In the genomic region with DNA sequence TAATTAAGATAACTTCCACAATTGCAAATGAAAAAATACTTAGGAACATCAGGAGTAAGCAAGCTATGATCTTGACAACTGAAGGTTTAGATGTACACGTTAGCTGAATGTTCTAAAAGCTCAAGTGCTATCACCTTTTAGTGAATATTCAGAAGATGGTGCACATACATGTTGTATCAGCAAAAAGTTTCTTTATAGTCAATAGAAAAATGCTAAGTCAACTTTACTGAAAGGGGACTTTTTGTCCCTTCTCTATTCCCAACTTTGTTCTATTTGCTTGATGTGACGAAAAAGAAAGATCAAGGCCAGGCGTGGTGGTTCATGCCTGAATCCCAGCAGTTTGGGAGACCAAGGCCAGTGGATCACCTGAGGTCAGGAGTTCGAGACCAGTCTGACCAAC, we compare ENCODE assay signal across 8 cellular contexts.
"Had no signal": no experiment of that assay in that cellular context is flagged by ENCODE, and none has a peak within 500 bp of the region (broad histone marks: within the 10 kb centered on the region; RNA-seq: fewer than 3 reads in every experiment).

No MANE protein-coding gene starts in this region.

- H3K4me3 ChIP-seq: GM23248, HAP-1 had no signal

- H3K9ac ChIP-seq: GM23248 had no signal

- DNase-seq: GM23248, GOT3, H7, HFFc6, KG1 had no signal

- H2AFZ ChIP-seq: GM23248 had no signal

- H3K36me3 ChIP-seq: HAP-1 had no signal

- H3K9me3 ChIP-seq: HAP-1 had no signal

- ATAC-seq: HCT116 had no signal

- H3K27ac ChIP-seq: GM23248, HL-60 had no signal
